Comparison of ENCODE assay signal across 1 cellular context in the genomic region with DNA sequence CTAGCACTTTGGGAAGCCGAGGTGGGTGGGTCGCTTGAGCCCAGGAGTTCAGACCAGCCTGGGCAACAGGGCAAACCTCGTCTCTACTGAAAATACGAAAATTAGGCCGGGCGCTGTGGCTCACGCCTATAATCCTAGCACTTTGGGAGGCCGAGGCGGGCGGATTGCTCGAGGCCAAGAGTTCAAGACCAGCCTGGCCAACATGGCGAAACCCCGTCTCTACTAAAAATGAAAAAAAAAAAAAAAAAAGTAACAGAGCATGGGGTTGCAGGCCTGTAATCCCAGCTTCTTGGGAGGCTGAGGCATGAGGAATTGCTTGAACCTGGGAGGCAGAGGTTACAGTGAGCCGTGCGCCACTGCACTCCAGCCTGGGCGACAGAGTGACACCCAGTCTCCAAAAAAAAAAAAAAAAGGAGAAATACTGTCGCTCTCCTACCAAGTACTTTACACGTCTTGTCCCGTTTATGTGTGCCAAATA.
TF ChIP-seq lines count a peak whose summit lies in the region.

No MANE protein-coding gene starts in this region.

TF ChIP-seq in HepG2, 621 proteins besides CTCF, POLR2A, EP300 and RAD21 (continued from another document and continues in another):
- TF ChIP-seq, protein P1, sequence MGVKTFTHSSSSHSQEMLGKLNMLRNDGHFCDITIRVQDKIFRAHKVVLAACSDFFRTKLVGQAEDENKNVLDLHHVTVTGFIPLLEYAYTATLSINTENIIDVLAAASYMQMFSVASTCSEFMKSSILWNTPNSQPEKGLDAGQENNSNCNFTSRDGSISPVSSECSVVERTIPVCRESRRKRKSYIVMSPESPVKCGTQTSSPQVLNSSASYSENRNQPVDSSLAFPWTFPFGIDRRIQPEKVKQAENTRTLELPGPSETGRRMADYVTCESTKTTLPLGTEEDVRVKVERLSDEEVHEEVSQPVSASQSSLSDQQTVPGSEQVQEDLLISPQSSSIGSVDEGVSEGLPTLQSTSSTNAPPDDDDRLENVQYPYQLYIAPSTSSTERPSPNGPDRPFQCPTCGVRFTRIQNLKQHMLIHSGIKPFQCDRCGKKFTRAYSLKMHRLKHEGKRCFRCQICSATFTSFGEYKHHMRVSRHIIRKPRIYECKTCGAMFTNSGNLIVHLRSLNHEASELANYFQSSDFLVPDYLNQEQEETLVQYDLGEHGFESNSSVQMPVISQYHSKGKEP (CRISPR knock-in tag; IDR thresholded peaks at IDR 0.05) = no peak
- TF ChIP-seq, protein P2, sequence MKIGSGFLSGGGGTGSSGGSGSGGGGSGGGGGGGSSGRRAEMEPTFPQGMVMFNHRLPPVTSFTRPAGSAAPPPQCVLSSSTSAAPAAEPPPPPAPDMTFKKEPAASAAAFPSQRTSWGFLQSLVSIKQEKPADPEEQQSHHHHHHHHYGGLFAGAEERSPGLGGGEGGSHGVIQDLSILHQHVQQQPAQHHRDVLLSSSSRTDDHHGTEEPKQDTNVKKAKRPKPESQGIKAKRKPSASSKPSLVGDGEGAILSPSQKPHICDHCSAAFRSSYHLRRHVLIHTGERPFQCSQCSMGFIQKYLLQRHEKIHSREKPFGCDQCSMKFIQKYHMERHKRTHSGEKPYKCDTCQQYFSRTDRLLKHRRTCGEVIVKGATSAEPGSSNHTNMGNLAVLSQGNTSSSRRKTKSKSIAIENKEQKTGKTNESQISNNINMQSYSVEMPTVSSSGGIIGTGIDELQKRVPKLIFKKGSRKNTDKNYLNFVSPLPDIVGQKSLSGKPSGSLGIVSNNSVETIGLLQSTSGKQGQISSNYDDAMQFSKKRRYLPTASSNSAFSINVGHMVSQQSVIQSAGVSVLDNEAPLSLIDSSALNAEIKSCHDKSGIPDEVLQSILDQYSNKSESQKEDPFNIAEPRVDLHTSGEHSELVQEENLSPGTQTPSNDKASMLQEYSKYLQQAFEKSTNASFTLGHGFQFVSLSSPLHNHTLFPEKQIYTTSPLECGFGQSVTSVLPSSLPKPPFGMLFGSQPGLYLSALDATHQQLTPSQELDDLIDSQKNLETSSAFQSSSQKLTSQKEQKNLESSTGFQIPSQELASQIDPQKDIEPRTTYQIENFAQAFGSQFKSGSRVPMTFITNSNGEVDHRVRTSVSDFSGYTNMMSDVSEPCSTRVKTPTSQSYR (CRISPR knock-in tag; IDR thresholded peaks at IDR 0.05; ENCODE audit: borderline replicate concordance) = 0 out of 2 replicates have a peak, but pooled peaks have one; percentile 2
- TF ChIP-seq ZNF652 (CRISPR knock-in tag; IDR thresholded peaks at IDR 0.05; ENCODE audit: borderline replicate concordance, low read depth) = 0 out of 2 replicates have a peak, but pooled peaks have one; percentile 32
- 0 out of 2 replicates have a peak, but pooled peaks have one; percentile 2 for TF ChIP-seq ZNF24 (IDR thresholded peaks at IDR 0.05)
- TF ChIP-seq ZNF891 (CRISPR knock-in tag; IDR thresholded peaks at IDR 0.05) = peak; percentile 72; the same call in 1 of the 2 replicates
- 0 out of 2 replicates have a peak, but pooled peaks have one; percentile 8 for TF ChIP-seq ZBTB3 (CRISPR knock-in tag; IDR thresholded peaks at IDR 0.05; ENCODE audit: borderline replicate concordance, low read depth)
- TF ChIP-seq ZMAT3 (CRISPR knock-in tag; conservative IDR thresholded peaks at IDR 0.05) = 0 out of 2 replicates have a peak, but pooled peaks have one; percentile 20
- TF ChIP-seq ISL2 (CRISPR knock-in tag; IDR thresholded peaks at IDR 0.05) = 0 out of 2 replicates have a peak, but pooled peaks have one; percentile 2
- TF ChIP-seq CHD4 (IDR thresholded peaks at IDR 0.05; ENCODE audit: borderline replicate concordance, low read length) = peak; percentile 97
- no peak for TF ChIP-seq NFYC (CRISPR knock-in tag; IDR thresholded peaks at IDR 0.05)
- TF ChIP-seq MTA3 (CRISPR knock-in tag; IDR thresholded peaks at IDR 0.05) = no peak
- peak; percentile 88; the same call in 1 of the 2 replicates for TF ChIP-seq ZSCAN29 (CRISPR knock-in tag; conservative IDR thresholded peaks at IDR 0.05)
- TF ChIP-seq, protein P3, sequence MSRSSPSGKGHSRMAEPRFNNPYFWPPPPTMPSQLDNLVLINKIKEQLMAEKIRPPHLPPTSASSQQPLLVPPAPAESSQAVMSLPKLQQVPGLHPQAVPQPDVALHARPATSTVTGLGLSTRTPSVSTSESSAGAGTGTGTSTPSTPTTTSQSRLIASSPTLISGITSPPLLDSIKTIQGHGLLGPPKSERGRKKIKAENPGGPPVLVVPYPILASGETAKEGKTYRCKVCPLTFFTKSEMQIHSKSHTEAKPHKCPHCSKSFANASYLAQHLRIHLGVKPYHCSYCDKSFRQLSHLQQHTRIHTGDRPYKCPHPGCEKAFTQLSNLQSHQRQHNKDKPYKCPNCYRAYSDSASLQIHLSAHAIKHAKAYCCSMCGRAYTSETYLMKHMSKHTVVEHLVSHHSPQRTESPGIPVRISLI (CRISPR knock-in tag; IDR thresholded peaks at IDR 0.05; ENCODE audit: borderline replicate concordance) = 0 out of 2 replicates have a peak, but pooled peaks have one; percentile 47
- 0 out of 2 replicates have a peak, but pooled peaks have one; percentile 40 for TF ChIP-seq ZNF589 (CRISPR knock-in tag; conservative IDR thresholded peaks at IDR 0.05)
- TF ChIP-seq ZNF788 (CRISPR knock-in tag; IDR thresholded peaks at IDR 0.05; ENCODE audit: borderline replicate concordance) = peak; percentile 1; the same call in 1 of the 2 replicates
- TF ChIP-seq, protein P4, sequence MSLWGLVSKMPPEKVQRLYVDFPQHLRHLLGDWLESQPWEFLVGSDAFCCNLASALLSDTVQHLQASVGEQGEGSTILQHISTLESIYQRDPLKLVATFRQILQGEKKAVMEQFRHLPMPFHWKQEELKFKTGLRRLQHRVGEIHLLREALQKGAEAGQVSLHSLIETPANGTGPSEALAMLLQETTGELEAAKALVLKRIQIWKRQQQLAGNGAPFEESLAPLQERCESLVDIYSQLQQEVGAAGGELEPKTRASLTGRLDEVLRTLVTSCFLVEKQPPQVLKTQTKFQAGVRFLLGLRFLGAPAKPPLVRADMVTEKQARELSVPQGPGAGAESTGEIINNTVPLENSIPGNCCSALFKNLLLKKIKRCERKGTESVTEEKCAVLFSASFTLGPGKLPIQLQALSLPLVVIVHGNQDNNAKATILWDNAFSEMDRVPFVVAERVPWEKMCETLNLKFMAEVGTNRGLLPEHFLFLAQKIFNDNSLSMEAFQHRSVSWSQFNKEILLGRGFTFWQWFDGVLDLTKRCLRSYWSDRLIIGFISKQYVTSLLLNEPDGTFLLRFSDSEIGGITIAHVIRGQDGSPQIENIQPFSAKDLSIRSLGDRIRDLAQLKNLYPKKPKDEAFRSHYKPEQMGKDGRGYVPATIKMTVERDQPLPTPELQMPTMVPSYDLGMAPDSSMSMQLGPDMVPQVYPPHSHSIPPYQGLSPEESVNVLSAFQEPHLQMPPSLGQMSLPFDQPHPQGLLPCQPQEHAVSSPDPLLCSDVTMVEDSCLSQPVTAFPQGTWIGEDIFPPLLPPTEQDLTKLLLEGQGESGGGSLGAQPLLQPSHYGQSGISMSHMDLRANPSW (CRISPR knock-in tag; IDR thresholded peaks at IDR 0.05; ENCODE audit: borderline replicate concordance) = peak; percentile 7; the same call in 1 of the 2 replicates
- no peak for TF ChIP-seq ZNF83 (CRISPR knock-in tag; IDR thresholded peaks at IDR 0.05; ENCODE audit: borderline replicate concordance)
- TF ChIP-seq ZSCAN22 (CRISPR knock-in tag; IDR thresholded peaks at IDR 0.05) = 0 out of 2 replicates have a peak, but pooled peaks have one; percentile 33
- TF ChIP-seq SCMH1 (CRISPR knock-in tag; IDR thresholded peaks at IDR 0.05; ENCODE audit: borderline replicate concordance) = no peak
- 0 out of 2 replicates have a peak, but pooled peaks have one; percentile 9 for TF ChIP-seq BRCA1 (CRISPR knock-in tag; IDR thresholded peaks at IDR 0.05)
- peak; percentile 3; the same call in 1 of the 2 replicates for TF ChIP-seq ESRRA (CRISPR knock-in tag; IDR thresholded peaks at IDR 0.05; ENCODE audit: low read depth)
- peak; percentile 42; the same call in 1 of the 2 replicates for TF ChIP-seq POLR2AphosphoS5 (IDR thresholded peaks at IDR 0.05; ENCODE audit: low read depth, low read length)
- no peak for TF ChIP-seq MYNN (CRISPR knock-in tag; IDR thresholded peaks at IDR 0.05; ENCODE audit: low read depth)
- TF ChIP-seq, protein P5, sequence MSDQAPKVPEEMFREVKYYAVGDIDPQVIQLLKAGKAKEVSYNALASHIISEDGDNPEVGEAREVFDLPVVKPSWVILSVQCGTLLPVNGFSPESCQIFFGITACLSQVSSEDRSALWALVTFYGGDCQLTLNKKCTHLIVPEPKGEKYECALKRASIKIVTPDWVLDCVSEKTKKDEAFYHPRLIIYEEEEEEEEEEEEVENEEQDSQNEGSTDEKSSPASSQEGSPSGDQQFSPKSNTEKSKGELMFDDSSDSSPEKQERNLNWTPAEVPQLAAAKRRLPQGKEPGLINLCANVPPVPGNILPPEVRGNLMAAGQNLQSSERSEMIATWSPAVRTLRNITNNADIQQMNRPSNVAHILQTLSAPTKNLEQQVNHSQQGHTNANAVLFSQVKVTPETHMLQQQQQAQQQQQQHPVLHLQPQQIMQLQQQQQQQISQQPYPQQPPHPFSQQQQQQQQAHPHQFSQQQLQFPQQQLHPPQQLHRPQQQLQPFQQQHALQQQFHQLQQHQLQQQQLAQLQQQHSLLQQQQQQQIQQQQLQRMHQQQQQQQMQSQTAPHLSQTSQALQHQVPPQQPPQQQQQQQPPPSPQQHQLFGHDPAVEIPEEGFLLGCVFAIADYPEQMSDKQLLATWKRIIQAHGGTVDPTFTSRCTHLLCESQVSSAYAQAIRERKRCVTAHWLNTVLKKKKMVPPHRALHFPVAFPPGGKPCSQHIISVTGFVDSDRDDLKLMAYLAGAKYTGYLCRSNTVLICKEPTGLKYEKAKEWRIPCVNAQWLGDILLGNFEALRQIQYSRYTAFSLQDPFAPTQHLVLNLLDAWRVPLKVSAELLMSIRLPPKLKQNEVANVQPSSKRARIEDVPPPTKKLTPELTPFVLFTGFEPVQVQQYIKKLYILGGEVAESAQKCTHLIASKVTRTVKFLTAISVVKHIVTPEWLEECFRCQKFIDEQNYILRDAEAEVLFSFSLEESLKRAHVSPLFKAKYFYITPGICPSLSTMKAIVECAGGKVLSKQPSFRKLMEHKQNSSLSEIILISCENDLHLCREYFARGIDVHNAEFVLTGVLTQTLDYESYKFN (CRISPR knock-in tag; conservative IDR thresholded peaks at IDR 0.05) = peak; percentile 57; the same call in 1 of the 2 replicates
- TF ChIP-seq, protein P6, sequence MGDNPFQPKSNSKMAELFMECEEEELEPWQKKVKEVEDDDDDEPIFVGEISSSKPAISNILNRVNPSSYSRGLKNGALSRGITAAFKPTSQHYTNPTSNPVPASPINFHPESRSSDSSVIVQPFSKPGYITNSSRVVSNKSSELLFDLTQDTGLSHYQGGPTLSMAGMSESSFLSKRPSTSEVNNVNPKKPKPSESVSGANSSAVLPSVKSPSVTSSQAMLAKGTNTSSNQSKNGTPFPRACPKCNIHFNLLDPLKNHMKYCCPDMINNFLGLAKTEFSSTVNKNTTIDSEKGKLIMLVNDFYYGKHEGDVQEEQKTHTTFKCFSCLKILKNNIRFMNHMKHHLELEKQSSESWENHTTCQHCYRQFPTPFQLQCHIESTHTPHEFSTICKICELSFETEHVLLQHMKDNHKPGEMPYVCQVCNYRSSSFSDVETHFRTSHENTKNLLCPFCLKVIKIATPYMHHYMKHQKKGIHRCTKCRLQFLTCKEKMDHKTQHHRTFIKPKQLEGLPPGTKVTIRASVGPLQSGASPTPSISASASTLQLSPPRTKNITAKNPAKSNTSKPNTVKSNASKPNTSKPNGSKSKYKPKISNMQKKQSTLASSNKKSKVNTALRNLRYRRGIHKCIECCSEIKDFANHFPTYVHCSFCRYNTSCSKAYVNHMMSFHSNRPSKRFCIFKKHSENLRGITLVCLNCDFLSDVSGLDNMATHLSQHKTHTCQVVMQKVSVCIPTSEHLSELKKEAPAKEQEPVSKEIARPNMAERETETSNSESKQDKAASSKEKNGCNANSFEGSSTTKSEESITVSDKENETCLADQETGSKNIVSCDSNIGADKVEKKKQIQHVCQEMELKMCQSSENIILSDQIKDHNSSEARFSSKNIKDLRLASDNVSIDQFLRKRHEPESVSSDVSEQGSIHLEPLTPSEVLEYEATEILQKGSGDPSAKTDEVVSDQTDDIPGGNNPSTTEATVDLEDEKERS (CRISPR knock-in tag; IDR thresholded peaks at IDR 0.05) = 0 out of 2 replicates have a peak, but pooled peaks have one; percentile 12
- no peak for TF ChIP-seq CHD2 (IDR thresholded peaks at IDR 0.05; ENCODE audit: low read depth, low read length)
- no peak for TF ChIP-seq ZKSCAN1 (IDR thresholded peaks at IDR 0.05; ENCODE audit: low read length)
- TF ChIP-seq FLYWCH1 (CRISPR knock-in tag; IDR thresholded peaks at IDR 0.05) = 0 out of 2 replicates have a peak, but pooled peaks have one; percentile 60
- 0 out of 2 replicates have a peak, but pooled peaks have one; percentile 6 for TF ChIP-seq ZNF556 (CRISPR knock-in tag; IDR thresholded peaks at IDR 0.05; ENCODE audit: borderline replicate concordance)
- peak; percentile 82; the same call in 1 of the 2 replicates for TF ChIP-seq ZMYM2 (CRISPR knock-in tag; IDR thresholded peaks at IDR 0.05)
- TF ChIP-seq ZNF549 (CRISPR knock-in tag; IDR thresholded peaks at IDR 0.05) = no peak
- TF ChIP-seq, protein P7, sequence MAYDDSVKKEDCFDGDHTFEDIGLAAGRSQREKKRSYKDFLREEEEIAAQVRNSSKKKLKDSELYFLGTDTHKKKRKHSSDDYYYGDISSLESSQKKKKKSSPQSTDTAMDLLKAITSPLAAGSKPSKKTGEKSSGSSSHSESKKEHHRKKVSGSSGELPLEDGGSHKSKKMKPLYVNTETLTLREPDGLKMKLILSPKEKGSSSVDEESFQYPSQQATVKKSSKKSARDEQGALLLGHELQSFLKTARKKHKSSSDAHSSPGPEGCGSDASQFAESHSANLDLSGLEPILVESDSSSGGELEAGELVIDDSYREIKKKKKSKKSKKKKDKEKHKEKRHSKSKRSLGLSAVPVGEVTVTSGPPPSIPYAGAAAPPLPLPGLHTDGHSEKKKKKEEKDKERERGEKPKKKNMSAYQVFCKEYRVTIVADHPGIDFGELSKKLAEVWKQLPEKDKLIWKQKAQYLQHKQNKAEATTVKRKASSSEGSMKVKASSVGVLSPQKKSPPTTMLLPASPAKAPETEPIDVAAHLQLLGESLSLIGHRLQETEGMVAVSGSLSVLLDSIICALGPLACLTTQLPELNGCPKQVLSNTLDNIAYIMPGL (CRISPR knock-in tag; IDR thresholded peaks at IDR 0.05; ENCODE audit: borderline replicate concordance in 1 of 2, low read depth in 1 of 2) = 0 out of 4 replicates have a peak, but pooled peaks of 1 of the 2 experiments have one; percentile 22
- TF ChIP-seq ZNF207 (IDR thresholded peaks at IDR 0.05; ENCODE audit: borderline replicate concordance) = no peak
- no peak for TF ChIP-seq CCDC6 (CRISPR knock-in tag; IDR thresholded peaks at IDR 0.05)
- peak; percentile 64; the same call in 1 of the 2 replicates for TF ChIP-seq ZFY (CRISPR knock-in tag; IDR thresholded peaks at IDR 0.05)
- TF ChIP-seq ZNF143 (CRISPR knock-in tag; IDR thresholded peaks at IDR 0.05) = no peak
- TF ChIP-seq ZNF225 (CRISPR knock-in tag; IDR thresholded peaks at IDR 0.05) = no peak
- peak; percentile 14 for TF ChIP-seq MTA1 (CRISPR knock-in tag; IDR thresholded peaks at IDR 0.05; ENCODE audit: borderline replicate concordance)
- TF ChIP-seq FOXP1 (IDR thresholded peaks at IDR 0.05) = no peak
- no peak for TF ChIP-seq FOXP1 (CRISPR knock-in tag; IDR thresholded peaks at IDR 0.05)
- TF ChIP-seq ZFX (CRISPR knock-in tag; IDR thresholded peaks at IDR 0.05; ENCODE audit: low read depth) = peak; percentile 75
- TF ChIP-seq ZNF780A (CRISPR knock-in tag; IDR thresholded peaks at IDR 0.05) = 0 out of 2 replicates have a peak, but pooled peaks have one; percentile 8
- TF ChIP-seq TBX2 (CRISPR knock-in tag; IDR thresholded peaks at IDR 0.05; ENCODE audit: borderline replicate concordance) = 0 out of 2 replicates have a peak, but pooled peaks have one; percentile 21
- 0 out of 2 replicates have a peak, but pooled peaks have one; percentile 5 for TF ChIP-seq MIER2 (CRISPR knock-in tag; IDR thresholded peaks at IDR 0.05)
- peak; percentile 67 for TF ChIP-seq ZNF350 (CRISPR knock-in tag; IDR thresholded peaks at IDR 0.05; ENCODE audit: borderline replicate concordance, low read depth)
